27 cellular contexts compared by ENCODE assay signal in the genomic region with DNA sequence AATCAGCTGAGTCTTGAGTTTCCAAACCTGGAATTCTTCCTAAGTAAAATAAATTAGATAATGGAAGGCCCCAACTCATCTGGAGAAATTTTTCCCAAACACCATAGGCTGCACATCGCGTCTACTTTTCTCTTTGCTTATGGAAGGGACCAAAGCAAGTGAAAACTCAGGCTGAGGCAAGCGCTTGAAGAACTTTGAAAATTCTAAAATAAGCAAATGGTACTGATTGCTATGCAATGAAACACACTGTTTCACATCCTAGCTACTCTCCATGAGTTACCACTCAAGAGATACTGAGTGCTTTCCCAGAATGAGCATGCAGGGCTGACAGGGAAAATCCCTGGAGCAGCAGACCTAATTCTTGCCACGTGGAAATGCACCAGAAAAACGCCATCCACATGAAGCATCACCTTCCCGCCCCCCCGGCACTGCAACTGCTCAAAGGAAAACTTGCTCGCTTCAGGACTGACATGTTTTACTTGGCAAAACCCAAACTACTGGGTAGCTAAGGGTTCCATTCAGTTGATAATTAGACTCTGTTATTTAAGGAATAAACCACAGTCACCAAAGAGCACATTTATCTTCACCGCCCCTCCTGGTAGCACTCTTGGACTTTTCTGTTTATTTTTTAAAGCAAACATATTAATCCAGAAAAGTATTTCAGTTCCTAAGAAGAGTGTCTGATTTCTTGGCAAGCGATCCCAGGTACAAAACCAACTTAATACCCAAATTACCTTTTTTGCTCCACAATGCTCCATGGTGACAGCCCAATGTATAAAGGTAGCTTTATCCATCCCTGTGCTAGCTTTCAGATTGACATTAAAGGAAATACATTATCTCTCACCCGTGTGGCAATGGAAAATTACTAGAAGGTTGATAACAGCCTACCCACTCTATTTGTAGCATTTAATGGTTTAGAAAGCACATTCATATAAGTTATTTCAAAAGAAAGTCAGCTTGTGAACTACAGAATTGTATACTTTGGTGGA.
DNase-seq lines count a peak whose midpoint lies in the region; ATAC-seq and TF ChIP-seq lines count a peak whose summit lies in the region.
"Had no signal": no experiment of that assay in that cellular context is flagged by ENCODE, and none has a peak within 500 bp of the region (broad histone marks: within the 10 kb centered on the region; RNA-seq: fewer than 3 reads in every experiment).

No MANE protein-coding gene starts in this region.

- TF ChIP-seq CTCF in Panc1 (IDR thresholded peaks at IDR 0.05) = no peak
- no peak for TF ChIP-seq CTCF in body of pancreas (IDR thresholded peaks at IDR 0.05)
- TF ChIP-seq CTCF in liver (IDR thresholded peaks at IDR 0.05; ENCODE audit: low read depth, low read length, missing input control) = no peak
- TF ChIP-seq CTCF in sigmoid colon (IDR thresholded peaks at IDR 0.05) = no peak

- 32 to 40% methylated on average over 11 of the region's 11 CpGs for WGBS in body of pancreas, 2 donors
- WGBS in liver = 62% methylated on average over 11 of the region's 11 CpGs
- WGBS in sigmoid colon, 2 donors = 88 to 91% methylated on average over 11 of the region's 11 CpGs

- DNase-seq in Panc1 (ENCODE audit: low read depth, low spot score) (no peak), body of pancreas (peak; percentile 36 to 63 (median 46)), sigmoid colon (no peak), NOMO-1 treated with DMSO at 0.1 percent for 48 hours (lab: John Stamatoyannopoulos, UW; ENCODE audit: unreplicated experiment) (no peak), NCI-H2107 treated with DMSO at 0.1 percent for 48 hours (lab: John Stamatoyannopoulos, UW; ENCODE audit: unreplicated experiment) (no peak), amygdala (lab: John Stamatoyannopoulos, UW) (no peak)
- DNase-seq in activated CD4-positive, alpha-beta T cell treated with anti-CD3 and anti-CD28 coated beads for 48 hours = no peak
- DNase-seq: activated CD4-positive, alpha-beta T cell treated with anti-CD3 and anti-CD28 coated beads, Interleukin-2, amount 10 ng/mL, durations not matched to agents 24 days and 14 days; activated effector memory CD4-positive, alpha-beta T cell treated with anti-CD3 and anti-CD28 coated beads, Interleukin-2, amount 50 U/mL, for 16 hours; activated T-cell treated with anti-CD3 and anti-CD28 coated beads, Interleukin-2, amount 50 U/mL, for 24 hours; aorta; central memory CD4-positive, alpha-beta T cell; cortex of kidney; DMS153; erythroblast; foreskin fibroblast; heart right ventricle; naive B cell; NCI-H1417 treated with DMSO at 0.1 percent for 48 hours; NCI-H2029 treated with DMSO at 0.1 percent for 48 hours; NCI-H2227 treated with DMSO at 0.1 percent for 48 hours; NCI-H69; SJCRH30; T1000 had no signal

- H3K4me1 ChIP-seq in Panc1 (ENCODE audit: control insufficient read depth, insufficient read depth, low read length) = no peaks in the 10 kb centered on the region
- peaks cover 39% of the 10 kb centered on the region for H3K4me1 ChIP-seq in body of pancreas
- H3K4me1 ChIP-seq in liver (ENCODE audit: control insufficient read depth in 4 of 4, insufficient read depth in 4 of 4, low read length in 3 of 4) = peaks cover 3 to 15% (median 11%) of the 10 kb centered on the region in 4 donors
- peaks cover 0 to 33% (median 29%) of the 10 kb centered on the region in 4 donors for H3K4me1 ChIP-seq in sigmoid colon
- H3K4me1 ChIP-seq: SJCRH30 had no signal

- TF ChIP-seq EP300 in sigmoid colon (IDR thresholded peaks at IDR 0.05) = peak in 1 of 4 donors; percentile 7

- TSS peak; percentile 52 for BruUV-seq in Panc1 (replicated peaks; lab: Mats Ljungman, UMichigan)

- H3K27me3 ChIP-seq in Panc1 (ENCODE audit: control insufficient read depth, insufficient read depth, low read length) (no peaks in the 10 kb centered on the region), body of pancreas (no peaks in the 10 kb centered on the region), liver (ENCODE audit: control insufficient read depth in 4 of 4, insufficient read depth in 4 of 4, low read length in 3 of 4) (no peaks in the 10 kb centered on the region), sigmoid colon (no peaks in the 10 kb centered on the region)
- H3K27me3 ChIP-seq: BLaER1, heart right ventricle, SJCRH30 had no signal

- no peak overlapping the region for H3K9ac ChIP-seq in liver (ENCODE audit: low read depth in 1 of 2, low read length in 2 of 2)
- H3K9ac ChIP-seq: BLaER1 had no signal

- no peak for ATAC-seq in Panc1
- peak; percentile 67 for ATAC-seq in body of pancreas
- ATAC-seq: stimulated activated effector memory CD8-positive, alpha-beta T cell treated with anti-CD3 and anti-CD28 coated beads, Interleukin-12 subunit alpha, Interleukin-12 subunit beta, amount 100 ng/mL, for 72 hours had no signal

- TF ChIP-seq POLR2A in body of pancreas (IDR thresholded peaks at IDR 0.05) = no peak
- no peak for TF ChIP-seq POLR2A in sigmoid colon (IDR thresholded peaks at IDR 0.05)

- H3K9me3 ChIP-seq in Panc1 (ENCODE audit: control insufficient read depth, insufficient read depth, low read depth, low read length) (no peaks in the 10 kb centered on the region), body of pancreas (no peaks in the 10 kb centered on the region), liver (ENCODE audit: control insufficient read depth in 4 of 4, low read length in 3 of 4) (no peaks in the 10 kb centered on the region), sigmoid colon (no peaks in the 10 kb centered on the region)
- H3K9me3 ChIP-seq: BLaER1, heart right ventricle, SJCRH30 had no signal

- H3K4me3 ChIP-seq in Panc1 (ENCODE audit: low read depth in 2 of 2, low read length in 2 of 2) (no peak overlapping the region), body of pancreas (no peak overlapping the region), liver (ENCODE audit: low read depth in 1 of 3, low read length in 3 of 3) (no peak overlapping the region), sigmoid colon (no peak overlapping the region)
- H3K4me3 ChIP-seq: BLaER1, heart right ventricle, SJCRH30 had no signal

- CTCF ChIA-PET in Panc1 (lab: Charles Lee) = no interaction called here

- POLR2A ChIA-PET in Panc1 (lab: Charles Lee) = no interaction called here

- TF ChIP-seq RAD21 in liver (IDR thresholded peaks at IDR 0.05) = no peak

- in situ Hi-C loops in Panc1 (cut with HindIII; ENCODE audit: low pct_unique_long_range_greater_than_20kb, low sequenced_read_pairs) = no loop called here

- H3K27ac ChIP-seq in Panc1 (ENCODE audit: low read length) (no peak overlapping the region), body of pancreas (peak overlapping the region in 3 of 4 donors; percentile 11 to 51 (median 26)), liver (ENCODE audit: low read depth in 1 of 2, low read length in 2 of 2) (peak overlapping the region; percentile 7 to 13), sigmoid colon (peak overlapping the region; percentile 35 to 66 (median 48))
- H3K27ac ChIP-seq: BLaER1, SJCRH30 had no signal

- intact Hi-C loops in Panc1 (cut with micrococcal nuclease; ENCODE audit: unreplicated experiment) (no loop called here), body of pancreas (cut with DNase I) (no loop called here), sigmoid colon (cut with DNase I) (no loop called here)

- no peaks in the 10 kb centered on the region; the same call in 1 of the 2 replicates for H3K36me3 ChIP-seq in Panc1 (ENCODE audit: control insufficient read depth, insufficient read depth, low read length)
- H3K36me3 ChIP-seq in body of pancreas (replicated peaks in 1 of 2; ENCODE audit: insufficient read depth in 1 of 2, low read depth in 2 of 2) = peaks cover 0 to 2% of the 10 kb centered on the region in 2 donors
- peaks cover 4 to 39% (median 21%) of the 10 kb centered on the region in 4 donors for H3K36me3 ChIP-seq in liver (ENCODE audit: control insufficient read depth in 4 of 4, insufficient read depth in 3 of 4, low read depth in 1 of 4, low read length in 3 of 4)
- H3K36me3 ChIP-seq in sigmoid colon = peaks cover 0 to 38% (median 7%) of the 10 kb centered on the region in 4 donors

TF ChIP-seq in liver, 16 proteins besides CTCF, POLR2A, EP300 and RAD21:
- TF ChIP-seq, protein P1, sequence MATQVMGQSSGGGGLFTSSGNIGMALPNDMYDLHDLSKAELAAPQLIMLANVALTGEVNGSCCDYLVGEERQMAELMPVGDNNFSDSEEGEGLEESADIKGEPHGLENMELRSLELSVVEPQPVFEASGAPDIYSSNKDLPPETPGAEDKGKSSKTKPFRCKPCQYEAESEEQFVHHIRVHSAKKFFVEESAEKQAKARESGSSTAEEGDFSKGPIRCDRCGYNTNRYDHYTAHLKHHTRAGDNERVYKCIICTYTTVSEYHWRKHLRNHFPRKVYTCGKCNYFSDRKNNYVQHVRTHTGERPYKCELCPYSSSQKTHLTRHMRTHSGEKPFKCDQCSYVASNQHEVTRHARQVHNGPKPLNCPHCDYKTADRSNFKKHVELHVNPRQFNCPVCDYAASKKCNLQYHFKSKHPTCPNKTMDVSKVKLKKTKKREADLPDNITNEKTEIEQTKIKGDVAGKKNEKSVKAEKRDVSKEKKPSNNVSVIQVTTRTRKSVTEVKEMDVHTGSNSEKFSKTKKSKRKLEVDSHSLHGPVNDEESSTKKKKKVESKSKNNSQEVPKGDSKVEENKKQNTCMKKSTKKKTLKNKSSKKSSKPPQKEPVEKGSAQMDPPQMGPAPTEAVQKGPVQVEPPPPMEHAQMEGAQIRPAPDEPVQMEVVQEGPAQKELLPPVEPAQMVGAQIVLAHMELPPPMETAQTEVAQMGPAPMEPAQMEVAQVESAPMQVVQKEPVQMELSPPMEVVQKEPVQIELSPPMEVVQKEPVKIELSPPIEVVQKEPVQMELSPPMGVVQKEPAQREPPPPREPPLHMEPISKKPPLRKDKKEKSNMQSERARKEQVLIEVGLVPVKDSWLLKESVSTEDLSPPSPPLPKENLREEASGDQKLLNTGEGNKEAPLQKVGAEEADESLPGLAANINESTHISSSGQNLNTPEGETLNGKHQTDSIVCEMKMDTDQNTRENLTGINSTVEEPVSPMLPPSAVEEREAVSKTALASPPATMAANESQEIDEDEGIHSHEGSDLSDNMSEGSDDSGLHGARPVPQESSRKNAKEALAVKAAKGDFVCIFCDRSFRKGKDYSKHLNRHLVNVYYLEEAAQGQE (IDR thresholded peaks at IDR 0.05) = no peak
- TF ChIP-seq HNF4A (conservative IDR thresholded peaks at IDR 0.05) = peak in 1 of 2 donors; percentile 16

Comparison
In these comparisons a context has a peak if more than half of its experiments do, and no peak if none do; other contexts are left out.
1. DNase-seq: peak in body of pancreas (4 of 4); none in Panc1 (single experiment), sigmoid colon (single experiment), NOMO-1 treated with DMSO at 0.1 percent for 48 hours (single experiment), NCI-H2107 treated with DMSO at 0.1 percent for 48 hours (single experiment), amygdala (0 of 56) and activated CD4-positive, alpha-beta T cell treated with anti-CD3 and anti-CD28 coated beads for 48 hours (single experiment).